Comparison of ENCODE assay signal across 8 cellular contexts in the genomic region with DNA sequence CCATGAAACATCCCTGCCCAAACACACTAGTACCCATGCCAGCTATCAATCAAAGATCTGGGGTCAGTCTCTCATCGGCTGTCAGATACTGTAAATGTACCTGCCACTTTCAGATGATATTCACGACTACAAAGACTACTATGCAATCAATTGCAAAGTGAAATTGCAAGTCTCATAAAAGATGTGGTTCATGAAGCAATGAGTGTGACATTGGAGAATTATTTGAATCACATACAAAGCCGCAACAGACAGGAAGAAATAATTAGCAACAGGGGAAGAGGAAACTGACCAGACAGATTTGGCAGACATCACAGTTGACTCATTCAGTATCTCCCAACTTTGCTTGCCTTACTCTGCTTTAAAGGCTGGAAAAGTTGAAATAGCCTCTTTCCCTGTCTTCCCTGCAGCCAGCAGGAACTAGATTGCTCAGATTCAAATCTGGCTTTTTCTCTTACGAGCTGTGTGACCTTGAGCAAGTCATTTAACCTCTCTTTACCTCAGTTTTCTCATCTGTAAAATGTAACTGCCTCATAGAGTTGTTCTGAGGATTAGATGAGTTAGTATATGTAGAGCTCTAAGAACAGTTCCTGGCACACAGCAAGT.
DNase-seq lines count a peak whose midpoint lies in the region; ATAC-seq and TF ChIP-seq lines count a peak whose summit lies in the region.

No MANE protein-coding gene starts in this region.

- in situ Hi-C loops in Panc1 (cut with HindIII; ENCODE audit: low pct_unique_long_range_greater_than_20kb, low sequenced_read_pairs), result no loop called here

- H3K27ac ChIP-seq in Panc1 (ENCODE audit: low read length) (no peak overlapping the region), gastroesophageal sphincter (no peak overlapping the region)

- no peak for TF ChIP-seq EP300 in gastroesophageal sphincter (IDR thresholded peaks at IDR 0.05)

- no peak for TF ChIP-seq POLR2A in gastroesophageal sphincter (IDR thresholded peaks at IDR 0.05)

- intact Hi-C loops in Panc1 (cut with micrococcal nuclease; ENCODE audit: unreplicated experiment), result no loop called here

- WGBS in gastroesophageal sphincter (ENCODE audit: low coverage in 1 of 2), 2 donors, result 4 to 52% methylated on average over 3 to 4 of the region's 4 CpGs

- H3K4me1 ChIP-seq in Panc1 (ENCODE audit: control insufficient read depth, insufficient read depth, low read length) (0 out of 2 replicates have a peak, but pooled peaks cover 4% of the 10 kb centered on the region), gastroesophageal sphincter (no peaks in the 10 kb centered on the region)

- DNase-seq in GF-D8 (lab: John Stamatoyannopoulos, UW) (peak; percentile 38), Panc1 (ENCODE audit: low read depth, low spot score) (peak; percentile 68), GM19240 (ENCODE audit: insufficient read length, low spot score) (no peak), HuH-7.5 (ENCODE audit: low spot score) (no peak)
- no peak for DNase-seq in stimulated activated CD4-positive, alpha-beta T cell treated with anti-CD3 and anti-CD28 coated beads, Interleukin-4, amount 100 ng/mL, for 24 hours

- CTCF ChIA-PET in Panc1 (lab: Charles Lee), result no interaction called here

- no peaks in the 10 kb centered on the region for H3K9me3 ChIP-seq in Panc1 (ENCODE audit: control insufficient read depth, insufficient read depth, low read depth, low read length)
- no peaks in the 10 kb centered on the region for H3K9me3 ChIP-seq in gastroesophageal sphincter

- no TSS peak for BruUV-seq in Panc1 (replicated peaks; lab: Mats Ljungman, UMichigan)

- ATAC-seq in HG02610 (IDR thresholded peaks at IDR 0.05; ENCODE audit: unreplicated experiment) (peak; percentile 60), Panc1 (peak; percentile 68), gastroesophageal sphincter (peak; percentile 28), GM21786 (IDR thresholded peaks at IDR 0.05; ENCODE audit: unreplicated experiment) (no peak)

- POLR2A ChIA-PET in Panc1 (lab: Charles Lee), result no interaction called here

- H3K27me3 ChIP-seq in Panc1 (ENCODE audit: control insufficient read depth, insufficient read depth, low read length) (no peaks in the 10 kb centered on the region; the same call in 1 of the 2 replicates), gastroesophageal sphincter (no peaks in the 10 kb centered on the region)

- no peaks in the 10 kb centered on the region for H3K36me3 ChIP-seq in Panc1 (ENCODE audit: control insufficient read depth, insufficient read depth, low read length)
- no peaks in the 10 kb centered on the region for H3K36me3 ChIP-seq in gastroesophageal sphincter

- H3K4me3 ChIP-seq in Panc1 (ENCODE audit: low read depth in 2 of 2, low read length in 2 of 2) (no peak overlapping the region), gastroesophageal sphincter (no peak overlapping the region)

- no peak for TF ChIP-seq CTCF in Panc1 (IDR thresholded peaks at IDR 0.05)
- TF ChIP-seq CTCF in gastroesophageal sphincter (IDR thresholded peaks at IDR 0.05), result no peak

Comparison
In these comparisons a context has a peak if more than half of its experiments do, and no peak if none do; other contexts are left out.
1. DNase-seq: peak in GF-D8 (single experiment) and Panc1 (single experiment); none in stimulated activated CD4-positive, alpha-beta T cell treated with anti-CD3 and anti-CD28 coated beads, Interleukin-4, amount 100 ng/mL, for 24 hours (single experiment), GM19240 (single experiment) and HuH-7.5 (single experiment).